ENCODE assay signal across 20 cellular contexts in genomic region chr19:55672418-55672817, GRCh38. TPM values are rescaled to one million over a fixed set of nuclear protein-coding genes. Genes with fewer than 3 reads are reported as not detected.
A peak's percentile ranks its signal among the peaks of the same experiment; 100 is the strongest.
DNase-seq lines count a peak whose midpoint lies in the region; ATAC-seq and TF ChIP-seq lines count a peak whose summit lies in the region.
"Had no signal": no experiment of that assay in that cellular context is flagged by ENCODE, and none has a peak within 500 bp of the region (broad histone marks: within the 10 kb centered on the region; RNA-seq: fewer than 3 reads in every experiment).

No MANE protein-coding gene starts in this region.

- no peak overlapping the region for H3K4me3 ChIP-seq in CD4-positive, CD25-positive, alpha-beta regulatory T cell (ENCODE audit: low read depth, low read length)
- H3K4me3 ChIP-seq in HEK293 (ENCODE audit: low read depth, low read length) (no peak overlapping the region), adipocyte (ENCODE audit: low read length) (no peak overlapping the region)
- H3K4me3 ChIP-seq: heart right ventricle, right lobe of liver, tibial nerve had no signal

- H3K4me1 Mint-ChIP-seq in CD4-positive, CD25-positive, alpha-beta regulatory T cell = peaks cover 19 to 56% (median 24%) of the 10 kb centered on the region in 4 donors
- H3K4me1 Mint-ChIP-seq in naive B cell (peaks cover 36 to 67% (median 52%) of the 10 kb centered on the region in 3 donors), T-cell (peaks cover 54 to 55% (median 54%) of the 10 kb centered on the region in 3 donors)

- no peaks in the 10 kb centered on the region for H3K27me3 Mint-ChIP-seq in CD4-positive, CD25-positive, alpha-beta regulatory T cell
- H3K27me3 Mint-ChIP-seq in naive B cell (no peaks in the 10 kb centered on the region), T-cell (no peaks in the 10 kb centered on the region)
- H3K27me3 Mint-ChIP-seq: activated naive CD8-positive, alpha-beta T cell treated with anti-CD3 and anti-CD28 coated beads, Interleukin-2, amount 10 ng/mL, durations not matched to agents 7 days and 5 days had no signal

- CTCF ChIA-PET in HEK293 (lab: Yijun Ruan, JAX) (interaction anchor here (0.6 to 2.5 kb wide), 10 partner anchors 9 to 1759 kb away, joined by 3 to 35 read pairs (median 4); partner anchors contain the start of gene U2AF2), T-cell (lab: Charles Lee) (no interaction called here)

- H3K36me3 ChIP-seq in CD4-positive, CD25-positive, alpha-beta regulatory T cell (ENCODE audit: control insufficient read depth, insufficient read depth, low read length) = peaks cover 48% of the 10 kb centered on the region
- peaks cover 29 to 59% of the 10 kb centered on the region in 2 experiments; a peak in 2 of 3 replicates for H3K36me3 ChIP-seq in HEK293 (ENCODE audit: control insufficient read depth in 2 of 2, insufficient read depth in 1 of 2, low read length in 2 of 2)
- H3K36me3 ChIP-seq in adipocyte (ENCODE audit: control insufficient read depth, insufficient read depth, low read length, severe bottlenecking) = peaks cover 42% of the 10 kb centered on the region

- TF ChIP-seq CTCF in HEK293 (tag by site-specific recombination; IDR thresholded peaks at IDR 0.05) = no peak

- H3K9ac ChIP-seq in adipocyte (ENCODE audit: low read length) = peak overlapping the region; percentile 42

- DNase-seq in CD4-positive, CD25-positive, alpha-beta regulatory T cell = no peak
- no peak for DNase-seq in adipocyte (ENCODE audit: low read depth)
- no peak for DNase-seq in naive B cell
- DNase-seq in T-cell = no peak
- DNase-seq in HT-29 (ENCODE audit: low spot score) = no peak
- no peak for DNase-seq in T1000 (lab: John Stamatoyannopoulos, UW)
- DNase-seq: activated CD4-positive, CD25-positive, alpha-beta regulatory T cell; activated CD8-positive, alpha-beta memory T cell treated with anti-CD3 and anti-CD28 coated beads, Interleukin-2, amount 50 U/mL, for 48 hours; activated naive CD8-positive, alpha-beta T cell treated with anti-CD3 and anti-CD28 coated beads, Interleukin-2, amount 10 ng/mL, durations not matched to agents 7 days and 5 days; erythroblast; GDM1; heart right ventricle; NCI-H1417; right lobe of liver; stimulated activated CD4-positive, alpha-beta T cell treated with anti-CD3 and anti-CD28 coated beads, Interleukin-4, amount 100 ng/mL, for 1 hour had no signal

- H3K9me3 Mint-ChIP-seq in CD4-positive, CD25-positive, alpha-beta regulatory T cell = peaks cover 0 to 3% (median 0%) of the 10 kb centered on the region in 7 donors
- no peaks in the 10 kb centered on the region for H3K9me3 Mint-ChIP-seq in naive B cell
- H3K9me3 Mint-ChIP-seq in T-cell = no peaks in the 10 kb centered on the region
- H3K9me3 Mint-ChIP-seq: activated naive CD8-positive, alpha-beta T cell treated with anti-CD3 and anti-CD28 coated beads, Interleukin-2, amount 10 ng/mL, durations not matched to agents 7 days and 5 days had no signal

- H3K36me3 Mint-ChIP-seq in CD4-positive, CD25-positive, alpha-beta regulatory T cell = peaks cover 15% of the 10 kb centered on the region
- H3K36me3 Mint-ChIP-seq in naive B cell (peaks cover 0 to 15% of the 10 kb centered on the region in 2 donors), T-cell (peaks cover 23% of the 10 kb centered on the region)

- no peak overlapping the region for H3K27ac Mint-ChIP-seq in CD4-positive, CD25-positive, alpha-beta regulatory T cell
- peak overlapping the region in 5 of 6 donors; percentile 27 to 96 (median 63) for H3K27ac Mint-ChIP-seq in naive B cell
- no peak overlapping the region for H3K27ac Mint-ChIP-seq in T-cell

- peak overlapping the region in 3 of 4 donors; percentile 6 to 76 (median 44) for H3K4me3 Mint-ChIP-seq in CD4-positive, CD25-positive, alpha-beta regulatory T cell
- H3K4me3 Mint-ChIP-seq in naive B cell = peak overlapping the region in 1 of 8 donors; percentile 76
- no peak overlapping the region for H3K4me3 Mint-ChIP-seq in T-cell
- H3K4me3 Mint-ChIP-seq: activated naive CD8-positive, alpha-beta T cell treated with anti-CD3 and anti-CD28 coated beads, Interleukin-2, amount 10 ng/mL, durations not matched to agents 7 days and 5 days had no signal

- POLR2A ChIA-PET in HEK293 (lab: Yijun Ruan, JAX) (interaction anchor here (0.7 to 1.6 kb wide), 2 partner anchors 25 to 449 kb away, joined by 4 to 5 read pairs; no protein-coding TSS in a partner anchor), T-cell (lab: Charles Lee) (no interaction called here)

- H3K27ac ChIP-seq in CD4-positive, CD25-positive, alpha-beta regulatory T cell (ENCODE audit: insufficient read depth, low read length, poor library complexity, severe bottlenecking) = peak overlapping the region; percentile 6
- H3K27ac ChIP-seq in HEK293 (ENCODE audit: extremely low read depth, low read depth, low read length) = no peak overlapping the region
- H3K27ac ChIP-seq: heart right ventricle, right lobe of liver, tibial nerve had no signal

- no peaks in the 10 kb centered on the region for H3K9me3 ChIP-seq in CD4-positive, CD25-positive, alpha-beta regulatory T cell (ENCODE audit: control insufficient read depth in 2 of 2, low read length in 2 of 2)
- H3K9me3 ChIP-seq in HEK293 (ENCODE audit: control insufficient read depth, insufficient read depth, low read depth, low read length) (no peaks in the 10 kb centered on the region), adipocyte (ENCODE audit: control insufficient read depth, low read length) (no peaks in the 10 kb centered on the region)
- H3K9me3 ChIP-seq: heart right ventricle, neutrophil, right lobe of liver, tibial nerve had no signal

- H3K27me3 ChIP-seq in CD4-positive, CD25-positive, alpha-beta regulatory T cell (ENCODE audit: control insufficient read depth, insufficient read depth, low read length) = no peaks in the 10 kb centered on the region
- no peaks in the 10 kb centered on the region for H3K27me3 ChIP-seq in adipocyte (replicated peaks; ENCODE audit: control insufficient read depth, insufficient read depth, low read length)
- H3K27me3 ChIP-seq: heart right ventricle, neutrophil, right lobe of liver, tibial nerve had no signal

- H3K4me1 ChIP-seq in CD4-positive, CD25-positive, alpha-beta regulatory T cell (ENCODE audit: control insufficient read depth, insufficient read depth, low read length, poor library complexity, severe bottlenecking) = peaks cover 38% of the 10 kb centered on the region
- H3K4me1 ChIP-seq in HEK293 (ENCODE audit: control insufficient read depth, insufficient read depth, low read length) (peaks cover 19% of the 10 kb centered on the region), adipocyte (ENCODE audit: control insufficient read depth, insufficient read depth, low read length) (peaks cover 25% of the 10 kb centered on the region)

- ATAC-seq in CD4-positive, CD25-positive, alpha-beta regulatory T cell (ENCODE audit: low read depth in 2 of 2) = no peak
- ATAC-seq in naive B cell (ENCODE audit: low read depth in 2 of 2) (no peak), T-cell (replicated peaks in 1 of 4) (no peak), HG02678 (IDR thresholded peaks at IDR 0.05; ENCODE audit: unreplicated experiment) (no peak)
- ATAC-seq: heart right ventricle, left lobe of liver, right lobe of liver had no signal

TF ChIP-seq in HEK293, 187 proteins besides CTCF, POLR2A, EP300 and RAD21 (continues in another document):
- TF ChIP-seq, protein P1, sequence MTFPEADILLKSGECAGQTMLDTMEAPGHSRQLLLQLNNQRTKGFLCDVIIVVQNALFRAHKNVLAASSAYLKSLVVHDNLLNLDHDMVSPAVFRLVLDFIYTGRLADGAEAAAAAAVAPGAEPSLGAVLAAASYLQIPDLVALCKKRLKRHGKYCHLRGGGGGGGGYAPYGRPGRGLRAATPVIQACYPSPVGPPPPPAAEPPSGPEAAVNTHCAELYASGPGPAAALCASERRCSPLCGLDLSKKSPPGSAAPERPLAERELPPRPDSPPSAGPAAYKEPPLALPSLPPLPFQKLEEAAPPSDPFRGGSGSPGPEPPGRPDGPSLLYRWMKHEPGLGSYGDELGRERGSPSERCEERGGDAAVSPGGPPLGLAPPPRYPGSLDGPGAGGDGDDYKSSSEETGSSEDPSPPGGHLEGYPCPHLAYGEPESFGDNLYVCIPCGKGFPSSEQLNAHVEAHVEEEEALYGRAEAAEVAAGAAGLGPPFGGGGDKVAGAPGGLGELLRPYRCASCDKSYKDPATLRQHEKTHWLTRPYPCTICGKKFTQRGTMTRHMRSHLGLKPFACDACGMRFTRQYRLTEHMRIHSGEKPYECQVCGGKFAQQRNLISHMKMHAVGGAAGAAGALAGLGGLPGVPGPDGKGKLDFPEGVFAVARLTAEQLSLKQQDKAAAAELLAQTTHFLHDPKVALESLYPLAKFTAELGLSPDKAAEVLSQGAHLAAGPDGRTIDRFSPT (tag by site-specific recombination; IDR thresholded peaks at IDR 0.05) = 0 out of 2 replicates have a peak, but pooled peaks have one; percentile 14

RNA-seq across cellular contexts. Expression of gene EPN1, which starts 2.6 kb away (rescaled TPM):
- total RNA-seq in CD4-positive, CD25-positive, alpha-beta regulatory T cell = 46.1 TPM
- polyA plus RNA-seq in CD4-positive, CD25-positive, alpha-beta regulatory T cell = 1 to 10 TPM; 6.3 to 8.3 (median 7.6) TPM
- polyA plus RNA-seq in naive B cell (ENCODE audit: low read depth in 6 of 6) = 10 to 100 TPM in 5 of 6 donors, 1 to 10 TPM in 1; 1.0 to 28.9 (median 13.8) TPM
- 10 to 100 TPM; 32.6 to 75.2 (median 60.6) TPM for total RNA-seq in T-cell
- 195 and 216 TPM in 2 replicates for total RNA-seq in HT-29 (2014; rRNA removed; shearing (Covaris generic))

RNA-seq across cellular contexts. Expression of gene U2AF2, which starts 17.6 kb away (rescaled TPM):
- 283 TPM for total RNA-seq in CD4-positive, CD25-positive, alpha-beta regulatory T cell
- polyA plus RNA-seq in CD4-positive, CD25-positive, alpha-beta regulatory T cell = 1 to 10 TPM; 7.2 to 9.3 (median 8.2) TPM
- 10 to 100 TPM in 3 of 6 donors, 1 to 10 TPM in 3; 3.2 to 13.7 (median 9.3) TPM for polyA plus RNA-seq in naive B cell (ENCODE audit: low read depth in 6 of 6)
- total RNA-seq in T-cell = 100 to 1,000 TPM; 254 to 310 (median 303) TPM
- 799 and 894 TPM in 2 replicates for total RNA-seq in HT-29 (2014; rRNA removed; shearing (Covaris generic))

RNA-seq across cellular contexts. Expression of gene CCDC106, which starts 24.4 kb away (rescaled TPM):
- total RNA-seq in CD4-positive, CD25-positive, alpha-beta regulatory T cell = 0.99 TPM
- 1 to 10 TPM in 1 of 4 donors, under 1 TPM in 3; 0.22 to 1.0 (median 0.51) TPM for polyA plus RNA-seq in CD4-positive, CD25-positive, alpha-beta regulatory T cell
- polyA plus RNA-seq in naive B cell (ENCODE audit: low read depth in 6 of 6) = 10 to 100 TPM in 3 of 6 donors, 1 to 10 TPM in 3; 8.1 to 13.0 (median 9.7) TPM
- total RNA-seq in T-cell = 1 to 10 TPM; 1.7 to 4.7 (median 3.8) TPM
- 9.7 and 11.4 TPM in 2 replicates for total RNA-seq in HT-29 (2014; rRNA removed; shearing (Covaris generic))

RNA-seq across cellular contexts. Expression of gene ZNF581, which starts 29.0 kb away (rescaled TPM):
- total RNA-seq in CD4-positive, CD25-positive, alpha-beta regulatory T cell = 23.7 TPM
- polyA plus RNA-seq in CD4-positive, CD25-positive, alpha-beta regulatory T cell = 10 to 100 TPM; 26.5 to 36.6 (median 35.1) TPM
- 10 to 100 TPM; 60.7 to 82.8 (median 65.4) TPM for polyA plus RNA-seq in naive B cell (ENCODE audit: low read depth in 6 of 6)
- total RNA-seq in T-cell = 10 to 100 TPM; 26.4 to 38.7 (median 31.9) TPM
- total RNA-seq in HT-29 (2014; rRNA removed; shearing (Covaris generic)) = 40.9 and 43.2 TPM in 2 replicates

RNA-seq across cellular contexts. Expression of gene ZNF580, which starts 31.6 kb away (rescaled TPM):
- 30.8 TPM for total RNA-seq in CD4-positive, CD25-positive, alpha-beta regulatory T cell
- 10 to 100 TPM; 14.3 to 18.9 (median 16.0) TPM for polyA plus RNA-seq in CD4-positive, CD25-positive, alpha-beta regulatory T cell
- 10 to 100 TPM; 28.4 to 54.2 (median 31.5) TPM for polyA plus RNA-seq in naive B cell (ENCODE audit: low read depth in 6 of 6)
- 100 to 1,000 TPM in 2 of 5 donors, 10 to 100 TPM in 3; 44.6 to 116 (median 94.2) TPM for total RNA-seq in T-cell
- total RNA-seq in HT-29 (2014; rRNA removed; shearing (Covaris generic)) = 16.1 and 18.8 TPM in 2 replicates

Comparison
In these comparisons a context has a peak if more than half of its experiments do, and no peak if none do; other contexts are left out.
1. H3K27ac Mint-ChIP-seq: peak in naive B cell (5 of 6); none in CD4-positive, CD25-positive, alpha-beta regulatory T cell (0 of 3) and T-cell (0 of 2).
2. H3K4me3 Mint-ChIP-seq: peak in CD4-positive, CD25-positive, alpha-beta regulatory T cell (3 of 4); none in T-cell (0 of 3).